Comparison of ENCODE assay signal across 26 cellular contexts in the genomic region with DNA sequence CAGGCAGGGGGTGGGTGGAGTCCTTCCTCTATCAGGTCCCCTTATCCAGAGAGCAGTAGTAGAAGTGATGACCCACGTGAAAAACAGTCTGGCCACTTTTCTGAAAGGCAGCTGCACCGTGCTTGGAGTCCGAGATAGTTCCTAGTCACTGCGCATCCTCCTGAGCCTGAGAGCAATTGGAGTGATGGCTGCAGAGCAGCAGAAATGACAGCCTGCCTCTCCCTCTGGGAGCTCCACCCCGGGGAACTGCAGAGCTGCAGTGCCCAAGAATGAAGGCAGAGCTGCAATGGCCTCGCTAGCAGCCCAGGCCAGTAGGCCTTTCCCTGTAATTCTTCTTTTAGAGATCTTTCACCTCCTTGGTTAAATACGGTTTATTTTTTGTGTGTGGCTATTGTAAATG.
"Had no signal": no experiment of that assay in that cellular context is flagged by ENCODE, and none has a peak within 500 bp of the region (broad histone marks: within the 10 kb centered on the region; RNA-seq: fewer than 3 reads in every experiment).

No MANE protein-coding gene starts in this region.

- H3K9me3 ChIP-seq: adrenal gland, ascending aorta, pancreas, psoas muscle, transverse colon had no signal

- ATAC-seq: activated CD4-positive, CD25-positive, alpha-beta regulatory T cell treated with anti-CD3 and anti-CD28 coated beads, Interleukin-2, amount 50 U/mL, for 24 hours; esophagus mucosa; heart right ventricle; left ventricle myocardium superior; pancreas; psoas muscle had no signal

- H3K27ac ChIP-seq: adrenal gland, ascending aorta, coronary artery, heart right ventricle, pancreas, psoas muscle, right atrium auricular region, transverse colon, VCaP had no signal

- H3K27me3 ChIP-seq: adrenal gland, ascending aorta, pancreas, right atrium auricular region, transverse colon had no signal

- H3K36me3 ChIP-seq: adrenal gland, ascending aorta, heart right ventricle, pancreas, right atrium auricular region, transverse colon had no signal

- H3K4me1 ChIP-seq: adrenal gland, ascending aorta, heart right ventricle, pancreas, psoas muscle, right atrium auricular region, transverse colon had no signal

- H3K4me3 ChIP-seq: adrenal gland, ascending aorta, coronary artery, heart right ventricle, pancreas, psoas muscle, right atrium auricular region, transverse colon had no signal

- DNase-seq: activated CD4-positive, alpha-beta T cell treated with anti-CD3 and anti-CD28 coated beads for 48 hours; activated CD4-positive, alpha-beta T cell treated with anti-CD3 and anti-CD28 coated beads, Interleukin-2, amount 50 U/mL, for 48 hours; activated CD8-positive, alpha-beta memory T cell treated with anti-CD3 and anti-CD28 coated beads for 24 hours; activated effector memory CD4-positive, alpha-beta T cell treated with anti-CD3 and anti-CD28 coated beads, Interleukin-2, amount 50 U/mL, for 16 hours; activated naive CD4-positive, alpha-beta T cell treated with anti-CD3 and anti-CD28 coated beads for 36 hours; activated naive CD8-positive, alpha-beta T cell treated with anti-CD3 and anti-CD28 coated beads for 36 hours; adrenal gland; foreskin fibroblast; heart right ventricle; left ventricle myocardium superior; mammary epithelial cell; naive B cell; nephron progenitor cell; pancreas; psoas muscle; stimulated activated CD4-positive, alpha-beta T cell treated with anti-CD3 and anti-CD28 coated beads, Interleukin-15, amount 100 ng/mL, for 24 hours; stimulated activated CD4-positive, alpha-beta T cell treated with anti-CD3 and anti-CD28 coated beads, Interleukin-2, amount 100 ng/mL, for 24 hours; stimulated activated naive CD4-positive, alpha-beta T cell treated with Interleukin-2 at 50 U/mL for 16 hours; transverse colon had no signal

- FAIRE-seq: pancreas, TTC549 had no signal
